13 cellular contexts compared by ENCODE assay signal in genomic region chr5:173829826-173830225, GRCh38. TPM values are rescaled to one million over a fixed set of nuclear protein-coding genes. Genes with fewer than 3 reads are reported as not detected.
DNase-seq lines count a peak whose midpoint lies in the region; ATAC-seq, FAIRE-seq and TF ChIP-seq lines count a peak whose summit lies in the region.
"Had no signal": no experiment of that assay in that cellular context is flagged by ENCODE, and none has a peak within 500 bp of the region (broad histone marks: within the 10 kb centered on the region; RNA-seq: fewer than 3 reads in every experiment).

No MANE protein-coding gene starts in this region.

- no peaks in the 10 kb centered on the region for H3K27me3 ChIP-seq in tibial artery

- no peaks in the 10 kb centered on the region for H3K9me3 ChIP-seq in T-helper 17 cell (ENCODE audit: control insufficient read depth, low read length, poor library complexity, severe bottlenecking)
- no peaks in the 10 kb centered on the region for H3K9me3 ChIP-seq in kidney (ENCODE audit: control insufficient read depth in 1 of 2, low read length in 2 of 2)
- peaks cover 0 to 5% (median 0%) of the 10 kb centered on the region in 3 donors for H3K9me3 ChIP-seq in tibial artery

- no peaks in the 10 kb centered on the region for H3K36me3 Mint-ChIP-seq in T-helper 17 cell (ENCODE audit: low read depth)

- no peak overlapping the region for H3K4me3 ChIP-seq in kidney (ENCODE audit: low read length in 2 of 2)
- H3K4me3 ChIP-seq in tibial artery: no peak overlapping the region
- H3K4me3 ChIP-seq: coronary artery, GM23338, skin epidermis had no signal

- DNase-seq in COLO668 (lab: John Stamatoyannopoulos, UW; ENCODE audit: unreplicated experiment) (peak; percentile 16), T-helper 17 cell (no peak), kidney (peak; percentile 76), left cardiac atrium (no peak), D721Med (ENCODE audit: insufficient read length, low spot score) (no peak), tibial artery (no peak)
- DNase-seq: KG1; stimulated activated naive CD8-positive, alpha-beta T cell treated with anti-CD3 and anti-CD28 coated beads, Interleukin-15, amount 100 ng/mL, for 72 hours had no signal

- peaks cover 44 to 65% of the 10 kb centered on the region in 2 donors for H3K4me1 ChIP-seq in kidney (ENCODE audit: control insufficient read depth in 1 of 2, insufficient read depth in 1 of 2, low read depth in 1 of 2, low read length in 2 of 2)
- peaks cover 0 to 6% (median 2%) of the 10 kb centered on the region in 4 donors for H3K4me1 ChIP-seq in tibial artery

- H3K27ac ChIP-seq in kidney (ENCODE audit: low read depth in 2 of 2, low read length in 2 of 2): peak overlapping the region; percentile 81 to 88
- H3K27ac ChIP-seq in tibial artery: no peak overlapping the region
- H3K27ac ChIP-seq: coronary artery had no signal

- H3K4me3 Mint-ChIP-seq in T-helper 17 cell: no peak overlapping the region
- H3K4me3 Mint-ChIP-seq: GM23338; stimulated activated naive CD8-positive, alpha-beta T cell treated with anti-CD3 and anti-CD28 coated beads, Interleukin-15, amount 100 ng/mL, for 72 hours had no signal

- H3K36me3 ChIP-seq in kidney (ENCODE audit: control insufficient read depth in 1 of 2, insufficient read depth in 2 of 2, low read length in 2 of 2): no peaks in the 10 kb centered on the region
- H3K36me3 ChIP-seq in tibial artery: no peaks in the 10 kb centered on the region

- ATAC-seq in GM21619 (IDR thresholded peaks at IDR 0.05; ENCODE audit: unreplicated experiment) (peak; percentile 35), T-helper 17 cell (no peak), left cardiac atrium (no peak), HG03097 (IDR thresholded peaks at IDR 0.05; ENCODE audit: low FRiP score, unreplicated experiment) (no peak)
- ATAC-seq: GM23338; stimulated activated naive CD8-positive, alpha-beta T cell treated with anti-CD3 and anti-CD28 coated beads, Interleukin-15, amount 100 ng/mL, for 72 hours had no signal

- intact Hi-C loops in kidney (cut with DNase I): no loop called here
- intact Hi-C loops in left cardiac atrium (cut with DNase I): no loop called here
- intact Hi-C loops in tibial artery (cut with DNase I; ENCODE audit: low total_unique reads): no loop called here

- peak overlapping the region in 1 of 2 donors; percentile 47 for H3K9ac ChIP-seq in kidney (ENCODE audit: low read length in 2 of 2)

- FAIRE-seq in kidney (lab: Jason Lieb, UNC) (no peak), D721Med (lab: Jason Lieb, UNC) (no peak)

- H3K27ac Mint-ChIP-seq in T-helper 17 cell: peak overlapping the region; percentile 35
- H3K27ac Mint-ChIP-seq: GM23338 had no signal

- H3K27me3 Mint-ChIP-seq in T-helper 17 cell: no peaks in the 10 kb centered on the region
- H3K27me3 Mint-ChIP-seq: stimulated activated naive CD8-positive, alpha-beta T cell treated with anti-CD3 and anti-CD28 coated beads, Interleukin-15, amount 100 ng/mL, for 72 hours had no signal

- H3K4me1 Mint-ChIP-seq in T-helper 17 cell: no peaks in the 10 kb centered on the region
- H3K4me1 Mint-ChIP-seq: stimulated activated naive CD8-positive, alpha-beta T cell treated with anti-CD3 and anti-CD28 coated beads, Interleukin-15, amount 100 ng/mL, for 72 hours had no signal

- TF ChIP-seq CTCF in kidney (IDR thresholded peaks at IDR 0.05; ENCODE audit: borderline replicate concordance, extremely low read depth, insufficient read depth): no peak
- TF ChIP-seq CTCF in D721Med (IDR thresholded peaks at IDR 0.05; ENCODE audit: insufficient read depth, missing control alignments): no peak
- TF ChIP-seq CTCF in tibial artery (IDR thresholded peaks at IDR 0.05): no peak

RNA-seq across cellular contexts. Expression of gene CPEB4, which starts 58.3 kb away (rescaled TPM):
- total RNA-seq in T-helper 17 cell (10 to 100 TPM; 25.3 to 33.3 TPM), kidney (73.0 TPM), left cardiac atrium (100 to 1,000 TPM in 1 of 2 donors, 10 to 100 TPM in 1; 73.8 to 178 TPM)
- polyA plus RNA-seq in kidney (ENCODE audit: insufficient read depth, low read depth, low replicate concordance): 9.5 TPM

Comparison
In these comparisons a context has a peak if more than half of its experiments do, and no peak if none do; other contexts are left out.
1. DNase-seq: peak in COLO668 (single experiment) and kidney (single experiment); none in T-helper 17 cell (0 of 3), left cardiac atrium (single experiment), D721Med (single experiment) and tibial artery (0 of 2).
2. H3K27ac ChIP-seq: peak in kidney (2 of 2); none in tibial artery (0 of 2).